Comparison of ENCODE assay signal across 12 cellular contexts in genomic region chr18:35513181-35513932, GRCh38. TPM values are rescaled to one million over a fixed set of nuclear protein-coding genes. Genes with fewer than 3 reads are reported as not detected.
A peak's percentile ranks its signal among the peaks of the same experiment; 100 is the strongest.
DNase-seq lines count a peak whose midpoint lies in the region; ATAC-seq, FAIRE-seq and TF ChIP-seq lines count a peak whose summit lies in the region.
"Had no signal": no experiment of that assay in that cellular context is flagged by ENCODE, and none has a peak within 500 bp of the region (broad histone marks: within the 10 kb centered on the region; RNA-seq: fewer than 3 reads in every experiment).

No MANE protein-coding gene starts in this region.

- ATAC-seq in HG03457 (IDR thresholded peaks at IDR 0.05; ENCODE audit: unreplicated experiment) (no peak), GM21576 (IDR thresholded peaks at IDR 0.05; ENCODE audit: unreplicated experiment) (no peak)

- DNase-seq in Calu3: peak; percentile 64
- DNase-seq in T1000 (lab: John Stamatoyannopoulos, UW): peak; percentile 83
- DNase-seq in glutamatergic neuron: peak; percentile 38
- DNase-seq in posterior vena cava (ENCODE audit: low spot score): peak; percentile 90
- DNase-seq in GM19239 (ENCODE audit: insufficient read length, low spot score): no peak
- no peak for DNase-seq in NCI-H2081 treated with DMSO at 0.1 percent for 48 hours (lab: John Stamatoyannopoulos, UW)
- DNase-seq: activated CD4-positive, alpha-beta T cell treated with anti-CD3 and anti-CD28 coated beads for 4 hours; cerebellar nuclear complex; COR-L47; NCI-H748 treated with DMSO at 0.1 percent for 48 hours had no signal

- intact Hi-C loops in Calu3 (cut with micrococcal nuclease; ENCODE audit: unreplicated experiment) (loop anchor here (2.0 to 5.0 kb wide), 2 partner anchors 69 to 105 kb away; partner anchors contain the start of gene GALNT1), posterior vena cava (cut with DNase I) (no loop called here)

- no peak for FAIRE-seq in GM19239 (lab: Jason Lieb, UNC)

- H3K9me3 Mint-ChIP-seq in Calu3 (ENCODE audit: low read depth, unreplicated experiment): peaks cover 2% of the 10 kb centered on the region
- no peaks in the 10 kb centered on the region for H3K9me3 Mint-ChIP-seq in glutamatergic neuron (ENCODE audit: unreplicated experiment)

- H3K4me1 Mint-ChIP-seq in Calu3 (ENCODE audit: low read depth, unreplicated experiment): peaks cover 40% of the 10 kb centered on the region
- peaks cover 6% of the 10 kb centered on the region for H3K4me1 Mint-ChIP-seq in glutamatergic neuron (ENCODE audit: low read depth, unreplicated experiment)

- H3K36me3 Mint-ChIP-seq in Calu3 (ENCODE audit: insufficient read depth, unreplicated experiment): no peaks in the 10 kb centered on the region
- no peaks in the 10 kb centered on the region for H3K36me3 Mint-ChIP-seq in glutamatergic neuron (ENCODE audit: unreplicated experiment)

- CTCF ChIA-PET in Calu3 (lab: Charles Lee): interaction anchor here (0.8 to 1.4 kb wide), 3 partner anchors 20 to 69 kb away, joined by 3 to 4 read pairs (median 3); no protein-coding TSS in a partner anchor

- H3K27ac Mint-ChIP-seq in Calu3 (ENCODE audit: unreplicated experiment): peak overlapping the region; percentile 90
- H3K27ac Mint-ChIP-seq in glutamatergic neuron (ENCODE audit: unreplicated experiment): no peak overlapping the region

- TF ChIP-seq CTCF in Calu3 (IDR thresholded peaks at IDR 0.05; ENCODE audit: unreplicated experiment) (no peak), glutamatergic neuron (IDR thresholded peaks at IDR 0.05; ENCODE audit: partially characterized antibody, unreplicated experiment) (no peak)

- H3K4me3 Mint-ChIP-seq in Calu3 (ENCODE audit: low read depth, unreplicated experiment): peak overlapping the region; percentile 51
- no peak overlapping the region for H3K4me3 Mint-ChIP-seq in glutamatergic neuron (ENCODE audit: unreplicated experiment)

- no peaks in the 10 kb centered on the region for H3K27me3 Mint-ChIP-seq in Calu3 (ENCODE audit: unreplicated experiment)
- H3K27me3 Mint-ChIP-seq in glutamatergic neuron (ENCODE audit: unreplicated experiment): peaks cover 2% of the 10 kb centered on the region

- no TSS peak for BruUV-seq in Calu3 (replicated peaks; lab: Mats Ljungman, UMichigan)

RNA-seq across cellular contexts. Expression of gene INO80C, which starts 15.6 kb away (rescaled TPM):
- total RNA-seq in Calu3 (2022) (27.0 and 41.9 TPM in 2 replicates), glutamatergic neuron (ENCODE audit: unreplicated experiment) (38.7 TPM), posterior vena cava (10 to 100 TPM; 12.4 to 18.8 TPM)

Comparison
In these comparisons a context has a peak if more than half of its experiments do, and no peak if none do; other contexts are left out.
1. DNase-seq: peak in Calu3 (single experiment), T1000 (single experiment), glutamatergic neuron (single experiment) and posterior vena cava (single experiment); none in GM19239 (single experiment) and NCI-H2081 treated with DMSO at 0.1 percent for 48 hours (single experiment).